In genomic region chr1:206511362-206512064, GRCh38 we compare ENCODE assay signal across 18 cellular contexts. TPM values are rescaled to one million over a fixed set of nuclear protein-coding genes. Genes with fewer than 3 reads are reported as not detected.
A peak's percentile ranks its signal among the peaks of the same experiment; 100 is the strongest.
DNase-seq lines count a peak whose midpoint lies in the region; ATAC-seq and TF ChIP-seq lines count a peak whose summit lies in the region.
"Had no signal": no experiment of that assay in that cellular context is flagged by ENCODE, and none has a peak within 500 bp of the region (broad histone marks: within the 10 kb centered on the region; RNA-seq: fewer than 3 reads in every experiment).

No MANE protein-coding gene starts in this region.

- no peaks in the 10 kb centered on the region for H3K9me3 ChIP-seq in lower lobe of right lung
- H3K9me3 ChIP-seq in upper lobe of right lung: no peaks in the 10 kb centered on the region
- H3K9me3 ChIP-seq: vagina had no signal

- H3K27me3 Mint-ChIP-seq in brain: peaks cover 58% of the 10 kb centered on the region
- peaks cover 34% of the 10 kb centered on the region for H3K27me3 Mint-ChIP-seq in T-helper 2 cell treated with Interferon-gamma antibody and Interleukin-4, amounts not matched to agents 5 μg/mL and 100 μg/mL, for 36 hours (ENCODE audit: low read depth)
- H3K27me3 Mint-ChIP-seq in activated CD4-positive, alpha-beta memory T cell treated with anti-CD3 and anti-CD28 coated beads for 36 hours: peaks cover 22% of the 10 kb centered on the region

- H3K4me3 Mint-ChIP-seq in brain: peak overlapping the region in 3 of 5 experiments; percentile 54 to 82 (median 62)
- H3K4me3 Mint-ChIP-seq in T-helper 2 cell treated with Interferon-gamma antibody and Interleukin-4, amounts not matched to agents 5 μg/mL and 100 μg/mL, for 36 hours: no peak overlapping the region
- no peak overlapping the region for H3K4me3 Mint-ChIP-seq in activated CD4-positive, alpha-beta memory T cell treated with anti-CD3 and anti-CD28 coated beads for 36 hours
- H3K4me3 Mint-ChIP-seq: activated CD4-positive, alpha-beta T cell treated with anti-CD3 and anti-CD28 coated beads for 36 hours; stimulated activated memory B cell treated with anti-CD40 and anti-IgM and Interleukin-4, amounts not matched to agents 10 μg/mL and 1 μg/mL and 100 μg/mL, for 72 hours had no signal

- H3K4me1 ChIP-seq in lower lobe of right lung (peaks cover 82% of the 10 kb centered on the region), upper lobe of right lung (peaks cover 48% of the 10 kb centered on the region)

- H3K27ac ChIP-seq in lower lobe of right lung (peak overlapping the region; percentile 80), upper lobe of right lung (peak overlapping the region; percentile 71)

- peaks cover 4% of the 10 kb centered on the region for H3K27me3 ChIP-seq in lower lobe of right lung (ENCODE audit: low read depth)
- no peaks in the 10 kb centered on the region for H3K27me3 ChIP-seq in upper lobe of right lung
- H3K27me3 ChIP-seq: vagina had no signal

- CTCF ChIA-PET in activated CD4-positive, alpha-beta memory T cell treated with anti-CD3 and anti-CD28 coated beads for 36 hours (lab: Charles Lee): interaction anchor here (2.1 kb wide), 1 partner anchor 34 kb away, joined by 8 read pairs; no protein-coding TSS in a partner anchor

- DNase-seq in NCI-H748 (lab: John Stamatoyannopoulos, UW; ENCODE audit: unreplicated experiment) (peak; percentile 13), NCI-H748 treated with DMSO at 0.1 percent for 48 hours (lab: John Stamatoyannopoulos, UW) (no peak), lower lobe of right lung (no peak), upper lobe of right lung (peak; percentile 32)
- DNase-seq in T-helper 2 cell treated with Interferon-gamma antibody and Interleukin-4, amounts not matched to agents 5 μg/mL and 100 μg/mL, for 36 hours (ENCODE audit: low spot score): no peak
- DNase-seq in activated CD4-positive, alpha-beta memory T cell treated with anti-CD3 and anti-CD28 coated beads for 36 hours: no peak
- DNase-seq: ACHN; activated CD4-positive, alpha-beta T cell treated with anti-CD3 and anti-CD28 coated beads for 36 hours; activated naive CD4-positive, alpha-beta T cell treated with anti-CD3 and anti-CD28 coated beads, Interleukin-2, amount 50 U/mL, for 16 hours; central memory CD4-positive, alpha-beta T cell; kidney; MM.1S; naive B cell; NCI-H446 treated with DMSO at 0.1 percent for 48 hours had no signal

- TF ChIP-seq CTCF in brain (conservative IDR thresholded peaks at IDR 0.05) (no peak), lower lobe of right lung (IDR thresholded peaks at IDR 0.05) (no peak), upper lobe of right lung (IDR thresholded peaks at IDR 0.05) (no peak)

- POLR2A ChIA-PET in activated CD4-positive, alpha-beta memory T cell treated with anti-CD3 and anti-CD28 coated beads for 36 hours (lab: Charles Lee): no interaction called here

- peak overlapping the region in 4 of 5 experiments; percentile 66 to 94 (median 83) for H3K27ac Mint-ChIP-seq in brain
- no peak overlapping the region for H3K27ac Mint-ChIP-seq in T-helper 2 cell treated with Interferon-gamma antibody and Interleukin-4, amounts not matched to agents 5 μg/mL and 100 μg/mL, for 36 hours
- no peak overlapping the region for H3K27ac Mint-ChIP-seq in activated CD4-positive, alpha-beta memory T cell treated with anti-CD3 and anti-CD28 coated beads for 36 hours
- H3K27ac Mint-ChIP-seq: activated CD4-positive, alpha-beta T cell treated with anti-CD3 and anti-CD28 coated beads for 36 hours; stimulated activated memory B cell treated with anti-CD40 and anti-IgM and Interleukin-4, amounts not matched to agents 10 μg/mL and 1 μg/mL and 100 μg/mL, for 72 hours had no signal

- H3K36me3 Mint-ChIP-seq in brain: no peaks in the 10 kb centered on the region
- H3K36me3 Mint-ChIP-seq in T-helper 2 cell treated with Interferon-gamma antibody and Interleukin-4, amounts not matched to agents 5 μg/mL and 100 μg/mL, for 36 hours (ENCODE audit: low read depth): no peaks in the 10 kb centered on the region
- H3K36me3 Mint-ChIP-seq in activated CD4-positive, alpha-beta memory T cell treated with anti-CD3 and anti-CD28 coated beads for 36 hours: no peaks in the 10 kb centered on the region
- H3K36me3 Mint-ChIP-seq: naive B cell; stimulated activated memory B cell treated with anti-CD40 and anti-IgM and Interleukin-4, amounts not matched to agents 10 μg/mL and 1 μg/mL and 100 μg/mL, for 72 hours had no signal

- intact Hi-C loops in lower lobe of right lung (cut with DNase I) (no loop called here), upper lobe of right lung (cut with DNase I) (no loop called here)
- intact Hi-C loops in activated CD4-positive, alpha-beta memory T cell treated with anti-CD3 and anti-CD28 coated beads for 36 hours (cut with micrococcal nuclease): no loop called here

- ATAC-seq in lower lobe of right lung (no peak), upper lobe of right lung (no peak), HG02571 (IDR thresholded peaks at IDR 0.05; ENCODE audit: unreplicated experiment) (no peak)
- ATAC-seq: activated CD4-positive, alpha-beta T cell treated with anti-CD3 and anti-CD28 coated beads for 36 hours; stimulated activated memory B cell treated with anti-CD40 and anti-IgM and Interleukin-4, amounts not matched to agents 10 μg/mL and 1 μg/mL and 100 μg/mL, for 72 hours had no signal

- H3K4me3 ChIP-seq in lower lobe of right lung: no peak overlapping the region
- no peak overlapping the region for H3K4me3 ChIP-seq in upper lobe of right lung
- H3K4me3 ChIP-seq: vagina had no signal

- H3K36me3 ChIP-seq in lower lobe of right lung: no peaks in the 10 kb centered on the region
- no peaks in the 10 kb centered on the region for H3K36me3 ChIP-seq in upper lobe of right lung
- H3K36me3 ChIP-seq: vagina had no signal

- peaks cover 83% of the 10 kb centered on the region for H3K4me1 Mint-ChIP-seq in brain
- peaks cover 5% of the 10 kb centered on the region for H3K4me1 Mint-ChIP-seq in T-helper 2 cell treated with Interferon-gamma antibody and Interleukin-4, amounts not matched to agents 5 μg/mL and 100 μg/mL, for 36 hours (ENCODE audit: low read depth)
- peaks cover 13% of the 10 kb centered on the region for H3K4me1 Mint-ChIP-seq in activated CD4-positive, alpha-beta memory T cell treated with anti-CD3 and anti-CD28 coated beads for 36 hours (ENCODE audit: low read depth)

- H3K9me3 Mint-ChIP-seq in brain: no peaks in the 10 kb centered on the region
- H3K9me3 Mint-ChIP-seq in T-helper 2 cell treated with Interferon-gamma antibody and Interleukin-4, amounts not matched to agents 5 μg/mL and 100 μg/mL, for 36 hours: no peaks in the 10 kb centered on the region
- H3K9me3 Mint-ChIP-seq in activated CD4-positive, alpha-beta memory T cell treated with anti-CD3 and anti-CD28 coated beads for 36 hours: no peaks in the 10 kb centered on the region
- H3K9me3 Mint-ChIP-seq: naive B cell; stimulated activated memory B cell treated with anti-CD40 and anti-IgM and Interleukin-4, amounts not matched to agents 10 μg/mL and 1 μg/mL and 100 μg/mL, for 72 hours had no signal

RNA-seq across cellular contexts. Expression of gene RASSF5, which starts 4.2 kb away (rescaled TPM):
- polyA plus RNA-seq in brain (ENCODE audit: insufficient read depth, low read depth, low replicate concordance): 3.4 TPM
- total RNA-seq in lower lobe of right lung (48.2 TPM), upper lobe of right lung (37.6 TPM)
- total RNA-seq in activated CD4-positive, alpha-beta memory T cell treated with anti-CD3 and anti-CD28 coated beads for 36 hours: 100 to 1,000 TPM; 203 TPM

RNA-seq across cellular contexts. Expression of gene IKBKE, which starts 41.2 kb away (rescaled TPM):
- polyA plus RNA-seq in brain (ENCODE audit: insufficient read depth, low read depth, low replicate concordance): 0.59 TPM
- total RNA-seq in lower lobe of right lung (12.5 TPM), upper lobe of right lung (8.5 TPM)
- total RNA-seq in activated CD4-positive, alpha-beta memory T cell treated with anti-CD3 and anti-CD28 coated beads for 36 hours: 10 to 100 TPM; 18.4 to 19.4 TPM

Comparison
In these comparisons a context has a peak if more than half of its experiments do, and no peak if none do; other contexts are left out.
1. DNase-seq: peak in NCI-H748 (single experiment) and upper lobe of right lung (single experiment); none in NCI-H748 treated with DMSO at 0.1 percent for 48 hours (single experiment), lower lobe of right lung (single experiment), T-helper 2 cell treated with Interferon-gamma antibody and Interleukin-4, amounts not matched to agents 5 μg/mL and 100 μg/mL, for 36 hours (single experiment) and activated CD4-positive, alpha-beta memory T cell treated with anti-CD3 and anti-CD28 coated beads for 36 hours (single experiment).
2. H3K27ac Mint-ChIP-seq: peak in brain (4 of 5); none in T-helper 2 cell treated with Interferon-gamma antibody and Interleukin-4, amounts not matched to agents 5 μg/mL and 100 μg/mL, for 36 hours (single experiment) and activated CD4-positive, alpha-beta memory T cell treated with anti-CD3 and anti-CD28 coated beads for 36 hours (single experiment).
3. H3K4me3 Mint-ChIP-seq: peak in brain (3 of 5); none in T-helper 2 cell treated with Interferon-gamma antibody and Interleukin-4, amounts not matched to agents 5 μg/mL and 100 μg/mL, for 36 hours (single experiment) and activated CD4-positive, alpha-beta memory T cell treated with anti-CD3 and anti-CD28 coated beads for 36 hours (single experiment).